Comparison of ENCODE assay signal across 8 cellular contexts in the genomic region with DNA sequence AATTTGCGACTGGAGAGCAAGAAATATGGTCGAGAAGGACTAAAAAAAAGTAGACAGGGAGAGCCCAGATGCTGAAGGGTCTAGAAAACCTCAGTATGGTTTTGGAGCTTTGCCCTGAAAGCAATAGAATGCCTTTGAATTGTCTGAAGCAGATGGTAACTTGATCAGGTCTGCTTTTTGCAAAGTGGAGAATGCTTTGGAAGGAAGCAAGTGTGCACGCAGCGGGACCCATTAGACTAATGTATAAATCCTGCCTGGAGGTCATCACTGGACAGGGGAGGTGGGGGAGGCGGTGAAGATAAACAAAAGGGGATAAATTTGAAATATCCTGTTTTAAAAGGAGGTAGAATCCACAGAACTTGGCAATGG. TPM values are rescaled to one million over a fixed set of nuclear protein-coding genes. Genes with fewer than 3 reads are reported as not detected.
DNase-seq lines count a peak whose midpoint lies in the region; ATAC-seq and TF ChIP-seq lines count a peak whose summit lies in the region.

No MANE protein-coding gene starts in this region.

- no peaks in the 10 kb centered on the region; the same call in 1 of the 2 replicates for H3K27me3 Mint-ChIP-seq in WTC11 (ENCODE audit: low read depth)

- peaks cover 0 to 44% (median 20%) of the 10 kb centered on the region in 6 donors for H3K36me3 ChIP-seq in spleen

- intact Hi-C loops in right cardiac atrium (cut with DNase I): no loop called here
- intact Hi-C loops in spleen (cut with DNase I; ENCODE audit: low total_unique reads): no loop called here

- no peak for TF ChIP-seq POLR2A in spleen (IDR thresholded peaks at IDR 0.05)

- POLR2A ChIA-PET in WTC11 (lab: Charles Lee): interaction anchor here (1.0 kb wide), 1 partner anchor 19 kb away, joined by 4 read pairs; the partner anchor contains the start of gene DPAGT1

- H3K27me3 ChIP-seq in HL-60 (ENCODE audit: insufficient read depth, poor library complexity, severe bottlenecking) (no peaks in the 10 kb centered on the region), right cardiac atrium (ENCODE audit: control insufficient read depth, insufficient read depth) (no peaks in the 10 kb centered on the region), spleen (replicated peaks in 1 of 7) (no peaks in the 10 kb centered on the region)

- CTCF ChIA-PET in WTC11 (lab: Charles Lee): interaction anchor here (1.0 to 2.0 kb wide), 5 partner anchors 18 to 260 kb away, joined by 3 to 9 read pairs (median 5); partner anchors contain the start of gene DPAGT1

- peak overlapping the region; percentile 69 for H3K27ac ChIP-seq in HL-60 (replicated peaks)
- H3K27ac ChIP-seq in right cardiac atrium (ENCODE audit: low read length): no peak overlapping the region
- peak overlapping the region; percentile 61 to 92 (median 87) for H3K27ac ChIP-seq in spleen

- H3K36me3 Mint-ChIP-seq in WTC11: peaks cover 11% of the 10 kb centered on the region

- H3K4me3 Mint-ChIP-seq in WTC11: peak overlapping the region; percentile 97

- peak overlapping the region; percentile 67 for H3K27ac Mint-ChIP-seq in WTC11

- H3K4me3 ChIP-seq in HL-60 (replicated peaks; ENCODE audit: insufficient read depth, low read length): peak overlapping the region; percentile 41
- peak overlapping the region; percentile 57 for H3K4me3 ChIP-seq in right cardiac atrium (ENCODE audit: low read length)
- peak overlapping the region; percentile 18 to 97 (median 90) for H3K4me3 ChIP-seq in spleen

- H3K9me3 ChIP-seq in right cardiac atrium (ENCODE audit: control insufficient read depth, low read length) (no peaks in the 10 kb centered on the region), spleen (no peaks in the 10 kb centered on the region)

- H3K4me1 ChIP-seq in right cardiac atrium (ENCODE audit: control insufficient read depth, insufficient read depth, low read length) (peaks cover 6% of the 10 kb centered on the region), spleen (peaks cover 14 to 68% (median 33%) of the 10 kb centered on the region in 6 donors)

- H3K9me3 Mint-ChIP-seq in WTC11: no peaks in the 10 kb centered on the region

- 25% methylated on average over 5 of the region's 5 CpGs for WGBS in right cardiac atrium
- 26 to 47% (median 42%) methylated on average over 5 of the region's 5 CpGs for WGBS in spleen, 5 donors

- H3K4me1 Mint-ChIP-seq in WTC11: peaks cover 23% of the 10 kb centered on the region

- DNase-seq in AG20443 (ENCODE audit: low spot score): peak; percentile 32
- no peak for DNase-seq in HL-60 (ENCODE audit: low read depth in 1 of 2, low spot score in 1 of 2)
- no peak for DNase-seq in WTC11 (ENCODE audit: low spot score)
- no peak for DNase-seq in right cardiac atrium
- DNase-seq in spleen: no peak
- no peak for DNase-seq in NOMO-1 (lab: John Stamatoyannopoulos, UW; ENCODE audit: unreplicated experiment in 2 of 2)
- no peak for DNase-seq in CD1c-positive myeloid dendritic cell (ENCODE audit: extremely low spot score)

- TF ChIP-seq CTCF in HL-60 (IDR thresholded peaks at IDR 0.05; ENCODE audit: insufficient read depth, low read length) (no peak), WTC11 (IDR thresholded peaks at IDR 0.05) (no peak), spleen (IDR thresholded peaks at IDR 0.05 in 8 of 11, conservative IDR thresholded peaks at IDR 0.05 in 3 of 11) (no peak)

- ATAC-seq in WTC11: no peak
- no peak for ATAC-seq in right cardiac atrium
- no peak for ATAC-seq in GM21576 (IDR thresholded peaks at IDR 0.05; ENCODE audit: unreplicated experiment)

TF ChIP-seq in WTC11, 78 proteins besides CTCF, POLR2A, EP300 and RAD21 (continues in another document):
- TF ChIP-seq OVOL2 (CRISPR knock-in tag; IDR thresholded peaks at IDR 0.05; ENCODE audit: borderline replicate concordance) (no peak), NFYB (CRISPR knock-in tag; conservative IDR thresholded peaks at IDR 0.05; ENCODE audit: low read depth) (no peak), IRF1 (CRISPR knock-in tag; IDR thresholded peaks at IDR 0.05) (no peak), NFE2L1 (CRISPR knock-in tag; IDR thresholded peaks at IDR 0.05) (no peak), GTF2I (CRISPR knock-in tag; conservative IDR thresholded peaks at IDR 0.05) (no peak), NR1H2 (CRISPR knock-in tag; IDR thresholded peaks at IDR 0.05) (no peak), E2F1 (CRISPR knock-in tag; IDR thresholded peaks at IDR 0.05) (no peak)
- TF ChIP-seq, protein P1, sequence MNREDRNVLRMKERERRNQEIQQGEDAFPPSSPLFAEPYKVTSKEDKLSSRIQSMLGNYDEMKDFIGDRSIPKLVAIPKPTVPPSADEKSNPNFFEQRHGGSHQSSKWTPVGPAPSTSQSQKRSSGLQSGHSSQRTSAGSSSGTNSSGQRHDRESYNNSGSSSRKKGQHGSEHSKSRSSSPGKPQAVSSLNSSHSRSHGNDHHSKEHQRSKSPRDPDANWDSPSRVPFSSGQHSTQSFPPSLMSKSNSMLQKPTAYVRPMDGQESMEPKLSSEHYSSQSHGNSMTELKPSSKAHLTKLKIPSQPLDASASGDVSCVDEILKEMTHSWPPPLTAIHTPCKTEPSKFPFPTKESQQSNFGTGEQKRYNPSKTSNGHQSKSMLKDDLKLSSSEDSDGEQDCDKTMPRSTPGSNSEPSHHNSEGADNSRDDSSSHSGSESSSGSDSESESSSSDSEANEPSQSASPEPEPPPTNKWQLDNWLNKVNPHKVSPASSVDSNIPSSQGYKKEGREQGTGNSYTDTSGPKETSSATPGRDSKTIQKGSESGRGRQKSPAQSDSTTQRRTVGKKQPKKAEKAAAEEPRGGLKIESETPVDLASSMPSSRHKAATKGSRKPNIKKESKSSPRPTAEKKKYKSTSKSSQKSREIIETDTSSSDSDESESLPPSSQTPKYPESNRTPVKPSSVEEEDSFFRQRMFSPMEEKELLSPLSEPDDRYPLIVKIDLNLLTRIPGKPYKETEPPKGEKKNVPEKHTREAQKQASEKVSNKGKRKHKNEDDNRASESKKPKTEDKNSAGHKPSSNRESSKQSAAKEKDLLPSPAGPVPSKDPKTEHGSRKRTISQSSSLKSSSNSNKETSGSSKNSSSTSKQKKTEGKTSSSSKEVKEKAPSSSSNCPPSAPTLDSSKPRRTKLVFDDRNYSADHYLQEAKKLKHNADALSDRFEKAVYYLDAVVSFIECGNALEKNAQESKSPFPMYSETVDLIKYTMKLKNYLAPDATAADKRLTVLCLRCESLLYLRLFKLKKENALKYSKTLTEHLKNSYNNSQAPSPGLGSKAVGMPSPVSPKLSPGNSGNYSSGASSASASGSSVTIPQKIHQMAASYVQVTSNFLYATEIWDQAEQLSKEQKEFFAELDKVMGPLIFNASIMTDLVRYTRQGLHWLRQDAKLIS (CRISPR knock-in tag; IDR thresholded peaks at IDR 0.05; ENCODE audit: borderline replicate concordance): no peak

RNA-seq across cellular contexts. Expression of gene HINFP, which starts 0.8 kb away (rescaled TPM):
- total RNA-seq in WTC11 (2021) (34.0 to 37.1 TPM (median 35.4 TPM) in 3 replicates), right cardiac atrium (10 to 100 TPM; 11.4 to 17.0 (median 15.4) TPM), spleen (10 to 100 TPM; 30.4 to 40.7 (median 34.3) TPM)
- polyA plus RNA-seq in right cardiac atrium (8.4 TPM), spleen (10 to 100 TPM; 12.8 to 19.6 (median 13.4) TPM)

RNA-seq across cellular contexts. Expression of gene C2CD2L, which starts 13.5 kb away (rescaled TPM):
- total RNA-seq in WTC11 (2021) (3.4 to 6.4 TPM (median 4.4 TPM) in 3 replicates), right cardiac atrium (10 to 100 TPM in 3 of 4 donors, 1 to 10 TPM in 1; 9.1 to 11.9 (median 11.0) TPM), spleen (10 to 100 TPM; 15.2 to 19.6 (median 17.6) TPM)
- polyA plus RNA-seq in right cardiac atrium (9.2 TPM), spleen (10 to 100 TPM in 1 of 3 donors, 1 to 10 TPM in 2; 5.8 to 13.3 (median 9.8) TPM)

RNA-seq across cellular contexts. Expression of gene DPAGT1, which starts 19.0 kb away (rescaled TPM):
- total RNA-seq in WTC11 (2021) (59.6 to 64.6 TPM (median 63.5 TPM) in 3 replicates), right cardiac atrium (10 to 100 TPM; 15.2 to 24.7 (median 23.9) TPM), spleen (10 to 100 TPM; 27.7 to 58.9 (median 37.3) TPM)
- polyA plus RNA-seq in right cardiac atrium (14.4 TPM), spleen (10 to 100 TPM; 20.7 to 28.9 (median 26.4) TPM)

RNA-seq across cellular contexts. Expression of gene ABCG4, which starts 28.2 kb away (rescaled TPM):
- total RNA-seq in WTC11 (2021): 1.9 to 4.4 TPM (median 2.1 TPM) in 3 replicates
- 1 to 10 TPM in 3 of 4 donors, under 1 TPM in 1; 0.86 to 1.8 (median 1.5) TPM for total RNA-seq in right cardiac atrium
- polyA plus RNA-seq in right cardiac atrium: 1.4 TPM
- under 1 TPM in 4 of 7 donors, not detected in 3; 0.17 to 0.32 (median 0.23) TPM for total RNA-seq in spleen
- under 1 TPM in 2 of 3 donors, not detected in 1; 0.03 to 0.06 TPM for polyA plus RNA-seq in spleen

RNA-seq across cellular contexts. Expression of gene HMBS, which starts 35.9 kb away (rescaled TPM):
- total RNA-seq in WTC11 (2021) (55.4 to 64.4 TPM (median 62.3 TPM) in 3 replicates), right cardiac atrium (10 to 100 TPM; 17.3 to 28.0 (median 22.2) TPM), spleen (10 to 100 TPM in 6 of 7 donors, 1 to 10 TPM in 1; 7.4 to 42.6 (median 14.1) TPM)
- polyA plus RNA-seq in right cardiac atrium (28.0 TPM), spleen (10 to 100 TPM; 22.8 to 42.0 (median 23.3) TPM)
